14 cellular contexts compared by ENCODE assay signal in genomic region chr12:95214466-95214865, GRCh38. TPM values are rescaled to one million over a fixed set of nuclear protein-coding genes. Genes with fewer than 3 reads are reported as not detected.
DNase-seq lines count a peak whose midpoint lies in the region; ATAC-seq, FAIRE-seq and TF ChIP-seq lines count a peak whose summit lies in the region.
"Had no signal": no experiment of that assay in that cellular context is flagged by ENCODE, and none has a peak within 500 bp of the region (broad histone marks: within the 10 kb centered on the region; RNA-seq: fewer than 3 reads in every experiment).

No MANE protein-coding gene starts in this region.

- no peaks in the 10 kb centered on the region for H3K9me3 Mint-ChIP-seq in nephron
- H3K9me3 Mint-ChIP-seq: activated naive CD8-positive, alpha-beta T cell treated with anti-CD3 and anti-CD28 coated beads for 36 hours had no signal

- H3K27me3 Mint-ChIP-seq in nephron (ENCODE audit: low read depth): no peaks in the 10 kb centered on the region

- WGBS in GM12878 (ENCODE audit: insufficient coverage, insufficient replicate concordance, low lambda C conversion rate, missing lambda C conversion rate): 80% methylated on average over 3 of the region's 3 CpGs

- no peaks in the 10 kb centered on the region for H3K4me1 ChIP-seq in GM12878 (ENCODE audit: control insufficient read depth, insufficient read depth, low read length)

- intact Hi-C loops in GM12878 (cut with micrococcal nuclease; ENCODE audit: unreplicated experiment): no loop called here

- H3K4me3 ChIP-seq in GM12864 (ENCODE audit: low read depth, low read length) (peak overlapping the region; percentile 39), GM12878 (no peak overlapping the region)

- no peak for TF ChIP-seq RAD21 in GM12878 (IDR thresholded peaks at IDR 0.05; ENCODE audit: insufficient read depth, low read depth, low read length)

- DNase-seq in GM12864 (ENCODE audit: low read depth) (no peak), NCI-H1092 treated with DMSO at 0.1 percent for 48 hours (lab: John Stamatoyannopoulos, UW) (peak; percentile 40), GM12878 (ENCODE audit: low read depth, low spot score) (no peak), urothelium cell line (ENCODE audit: low spot score) (no peak)
- DNase-seq: activated CD4-positive, alpha-beta T cell treated with anti-CD3 and anti-CD28 coated beads for 4 hours; activated naive CD8-positive, alpha-beta T cell treated with anti-CD3 and anti-CD28 coated beads for 36 hours; naive thymus-derived CD4-positive, alpha-beta T cell; NCI-H446 treated with DMSO at 0.1 percent for 48 hours; stimulated activated CD4-positive, alpha-beta T cell treated with anti-CD3 and anti-CD28 coated beads, Interleukin-1b, Interleukin-23, amount 100 ng/mL, for 48 hours had no signal

- TF ChIP-seq EP300 in GM12878 (IDR thresholded peaks at IDR 0.05; ENCODE audit: borderline replicate concordance in 1 of 2, control insufficient read depth in 1 of 2, low read depth in 2 of 2, low read length in 2 of 2): no peak

- BruUV-seq in GM12878 (replicated peaks; lab: Mats Ljungman, UMichigan): no TSS peak

- H3K27ac ChIP-seq in GM12878 (ENCODE audit: control insufficient read depth, insufficient read depth): no peak overlapping the region
- H3K27ac ChIP-seq: C4-2B had no signal

- CTCF ChIA-PET in GM12878 (lab: Yijun Ruan, JAX): interaction anchor here (0.8 to 4.4 kb wide), 5 partner anchors 10 to 97 kb away, joined by 3 to 46 read pairs (median 4); no protein-coding TSS in a partner anchor

- no peaks in the 10 kb centered on the region for H4K20me1 ChIP-seq in GM12878 (ENCODE audit: control insufficient read depth, insufficient read depth)

- FAIRE-seq in GM12878 (lab: Jason Lieb, UNC) (no peak), urothelium cell line (lab: Jason Lieb, UNC) (no peak)

- H3K4me3 Mint-ChIP-seq in nephron: peak overlapping the region in 2 of 3 experiments; percentile 40 to 59
- H3K4me3 Mint-ChIP-seq: activated naive CD8-positive, alpha-beta T cell treated with anti-CD3 and anti-CD28 coated beads for 36 hours; naive thymus-derived CD4-positive, alpha-beta T cell had no signal

- TF ChIP-seq POLR2A in GM12878 (IDR thresholded peaks at IDR 0.05; ENCODE audit: low read depth, low read length): no peak

- peaks cover 40% of the 10 kb centered on the region for H3K79me2 ChIP-seq in GM12878 (ENCODE audit: control insufficient read depth, insufficient read depth, low read length)

- peaks cover 8% of the 10 kb centered on the region for H3K36me3 Mint-ChIP-seq in nephron (ENCODE audit: low read depth)

- RAD21 ChIA-PET in GM12878 (lab: Charles Lee; ENCODE audit: unreplicated experiment): interaction anchor here (3.0 to 5.1 kb wide), 3 partner anchors 16 to 320 kb away, joined by 16 to 38 read pairs (median 18); no protein-coding TSS in a partner anchor

- H3K9me3 ChIP-seq in GM12878 (replicated peaks; ENCODE audit: control insufficient read depth, insufficient read depth, low read length): no peaks in the 10 kb centered on the region

- H3K4me2 ChIP-seq in GM12878 (ENCODE audit: control insufficient read depth, insufficient read depth): peak overlapping the region; percentile 14; the same call in 1 of the 2 replicates

- H3K27me3 ChIP-seq in GM12878 (replicated peaks in 1 of 2; ENCODE audit: control insufficient read depth in 2 of 2, insufficient read depth in 2 of 2, low read length in 1 of 2): no peaks in the 10 kb centered on the region

- no peaks in the 10 kb centered on the region for H3K36me3 ChIP-seq in GM12878 (ENCODE audit: control insufficient read depth in 2 of 2, insufficient read depth in 2 of 2, low read length in 1 of 2)

- TF ChIP-seq CTCF in GM12864 (IDR thresholded peaks at IDR 0.05; ENCODE audit: low read depth, low read length, missing control alignments) (no peak), GM12878 (IDR thresholded peaks at IDR 0.05 in 2 of 3, conservative IDR thresholded peaks at IDR 0.05 in 1 of 3; ENCODE audit: control insufficient read depth in 2 of 3, extremely low read depth in 1 of 3, insufficient read depth in 1 of 3, low read depth in 3 of 3, low read length in 3 of 3) (no peak), nephron (IDR thresholded peaks at IDR 0.05; ENCODE audit: unreplicated experiment in 3 of 3) (no peak)

- H3K4me1 Mint-ChIP-seq in nephron: peaks cover 31% of the 10 kb centered on the region

- H3K27ac Mint-ChIP-seq in nephron: peak overlapping the region in 2 of 3 experiments; percentile 28 to 42
- H3K27ac Mint-ChIP-seq: activated naive CD8-positive, alpha-beta T cell treated with anti-CD3 and anti-CD28 coated beads for 36 hours; naive thymus-derived CD4-positive, alpha-beta T cell had no signal

- ATAC-seq in GM12878: no peak
- no peak for ATAC-seq in HG02798 (IDR thresholded peaks at IDR 0.05; ENCODE audit: poor library complexity, unreplicated experiment)
- ATAC-seq in GM19467 (IDR thresholded peaks at IDR 0.05; ENCODE audit: unreplicated experiment): no peak
- no peak for ATAC-seq in HG03045 (IDR thresholded peaks at IDR 0.05; ENCODE audit: unreplicated experiment)
- ATAC-seq: naive thymus-derived CD4-positive, alpha-beta T cell had no signal

- H2AFZ ChIP-seq in GM12878 (ENCODE audit: control insufficient read depth, low read depth, low read length): no peak overlapping the region

- no peak overlapping the region for H3K9ac ChIP-seq in GM12878 (ENCODE audit: control insufficient read depth, insufficient read depth, low read length)

- in situ Hi-C loops in GM12878 (cut with MboI): no loop called here

- SMC1A ChIA-PET in GM12878 (lab: Charles Lee; ENCODE audit: uncharacterized antibody, unreplicated experiment): interaction anchor here (0.9 to 3.8 kb wide), 6 partner anchors 8 to 320 kb away, joined by 3 to 43 read pairs (median 4); no protein-coding TSS in a partner anchor

- POLR2A ChIA-PET in GM12878 (lab: Charles Lee): interaction anchor here (1.2 to 3.5 kb wide), 3 partner anchors 9 to 15 kb away, joined by 5 to 21 read pairs (median 7); no protein-coding TSS in a partner anchor

TF ChIP-seq in GM12878, 131 proteins besides CTCF, POLR2A, EP300 and RAD21 (continues in another document):
- TF ChIP-seq SREBF2 (IDR thresholded peaks at IDR 0.05; ENCODE audit: low read length) (no peak), ZNF384 (IDR thresholded peaks at IDR 0.05; ENCODE audit: borderline replicate concordance, low read depth, low read length) (no peak), RUNX3 (IDR thresholded peaks at IDR 0.05; ENCODE audit: low read length) (no peak), MAX (IDR thresholded peaks at IDR 0.05; ENCODE audit: low read depth, low read length) (no peak)

RNA-seq across cellular contexts. Expression of gene FGD6, which starts 2.8 kb away (rescaled TPM):
- 6.2 and 7.0 TPM in 2 replicates for total RNA-seq in GM12878 (2013; cell fraction: nucleolus; rRNA removed)
- total RNA-seq in GM12878 (2014; rRNA removed) (8.5 and 9.3 TPM in 2 replicates), GM12878 (2014; rRNA removed; fragmentation: Illumina TruSeq; extraction: Trizol) (12.3 and 12.8 TPM in 2 replicates), GM12878 (2021) (11.6 and 15.5 TPM in 2 replicates)
- polyA plus RNA-seq in GM12878 (2011; ENCODE audit: low read depth): 1.2 TPM
- polyA plus RNA-seq in GM12878 (2011; rRNA removed) (2.8 and 3.4 TPM in 2 replicates), GM12878 (2014; fragmentation: Illumina TruSeq; extraction: Trizol) (9.3 and 11.5 TPM in 2 replicates), GM12878 (2014; fragmentation: Nextera tagmentation; extraction: Ambion mirVana) (1 to 10 TPM; 2.4 to 3.3 TPM), GM12878 (2014; rRNA removed) (5.7 and 6.1 TPM in 2 replicates), GM12878 (2016; fragmentation: Nextera tagmentation; extraction: Ambion mirVana) (1 to 10 TPM; 9.4 to 9.6 TPM)
- polyA plus RNA-seq in GM12878 (2011; cell fraction: cytosol; rRNA removed): 1.2 and 1.3 TPM in 2 replicates
- 1.8 and 2.4 TPM in 2 replicates for polyA plus RNA-seq in GM12878 (2011; cell fraction: nucleus; rRNA removed)
- 1.2 and 1.5 TPM in 2 replicates for polyA plus RNA-seq in GM12878 (2012)
- polyA minus RNA-seq in GM12878 (2011; rRNA and poly(A)+ RNA removed): 3.5 and 4.2 TPM in 2 replicates
- 2.1 and 3.1 TPM in 2 replicates for polyA minus RNA-seq in GM12878 (2011; cell fraction: cytosol; rRNA and poly(A)+ RNA removed)
- 2.9 and 4.3 TPM in 2 replicates for polyA minus RNA-seq in GM12878 (2011; cell fraction: nucleus; rRNA and poly(A)+ RNA removed)

RNA-seq across cellular contexts. Expression of gene VEZT, which starts 3.1 kb away (rescaled TPM):
- total RNA-seq in GM12878 (2013; cell fraction: nucleolus; rRNA removed): 290 and 298 TPM in 2 replicates
- total RNA-seq in GM12878 (2014; rRNA removed) (66.9 and 76.1 TPM in 2 replicates), GM12878 (2014; rRNA removed; fragmentation: Illumina TruSeq; extraction: Trizol) (88.4 and 93.8 TPM in 2 replicates), GM12878 (2021) (61.3 and 65.4 TPM in 2 replicates)
- 24.2 TPM for polyA plus RNA-seq in GM12878 (2011; ENCODE audit: low read depth)
- polyA plus RNA-seq in GM12878 (2011; rRNA removed) (134 and 148 TPM in 2 replicates), GM12878 (2014; fragmentation: Illumina TruSeq; extraction: Trizol) (100 and 126 TPM in 2 replicates), GM12878 (2014; fragmentation: Nextera tagmentation; extraction: Ambion mirVana) (10 to 100 TPM; 32.8 to 35.6 TPM), GM12878 (2014; rRNA removed) (49.7 and 67.3 TPM in 2 replicates), GM12878 (2016; fragmentation: Nextera tagmentation; extraction: Ambion mirVana) (10 to 100 TPM; 49.1 to 49.4 TPM)
- polyA plus RNA-seq in GM12878 (2011; cell fraction: cytosol; rRNA removed): 49.8 and 63.4 TPM in 2 replicates
- 52.1 and 59.0 TPM in 2 replicates for polyA plus RNA-seq in GM12878 (2011; cell fraction: nucleus; rRNA removed)
- polyA plus RNA-seq in GM12878 (2012): 33.9 and 41.9 TPM in 2 replicates
- 82.9 and 124 TPM in 2 replicates for polyA minus RNA-seq in GM12878 (2011; rRNA and poly(A)+ RNA removed)
- 20.4 and 35.5 TPM in 2 replicates for polyA minus RNA-seq in GM12878 (2011; cell fraction: cytosol; rRNA and poly(A)+ RNA removed)
- 47.4 and 67.4 TPM in 2 replicates for polyA minus RNA-seq in GM12878 (2011; cell fraction: nucleus; rRNA and poly(A)+ RNA removed)
